In the genomic region with DNA sequence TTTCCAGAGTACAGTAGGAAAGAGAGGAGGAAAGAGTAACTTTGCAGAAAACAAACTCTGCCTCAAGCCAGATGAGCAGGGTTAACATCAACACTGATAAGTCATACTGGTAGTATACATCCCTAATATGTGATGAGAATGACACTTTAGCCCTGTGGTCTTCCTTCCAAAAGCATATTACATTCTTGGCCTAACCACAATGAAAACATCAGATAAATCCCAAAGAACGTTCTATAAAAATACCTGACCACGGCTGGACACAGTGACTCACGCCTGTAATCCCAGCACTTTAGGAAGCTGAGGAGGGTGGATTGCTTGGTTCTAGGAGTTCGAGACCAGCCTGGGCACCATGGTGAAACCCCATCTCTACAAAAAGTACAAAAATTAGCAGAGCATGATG, we compare ENCODE assay signal across 9 cellular contexts. TPM values are rescaled to one million over a fixed set of nuclear protein-coding genes. Genes with fewer than 3 reads are reported as not detected.
DNase-seq lines count a peak whose midpoint lies in the region; ATAC-seq, FAIRE-seq and TF ChIP-seq lines count a peak whose summit lies in the region.
"Had no signal": no experiment of that assay in that cellular context is flagged by ENCODE, and none has a peak within 500 bp of the region (broad histone marks: within the 10 kb centered on the region; RNA-seq: fewer than 3 reads in every experiment).

No MANE protein-coding gene starts in this region.

- in situ Hi-C loops in astrocyte of the spinal cord (cut with HindIII; ENCODE audit: low sequenced_read_pairs), result no loop called here

- TF ChIP-seq CTCF in AG09319 (IDR thresholded peaks at IDR 0.05; ENCODE audit: low read depth, low read length) (no peak), astrocyte of the spinal cord (IDR thresholded peaks at IDR 0.05; ENCODE audit: low read depth, low read length) (no peak)

- ATAC-seq in GM21423 (IDR thresholded peaks at IDR 0.05; ENCODE audit: unreplicated experiment) (no peak), left colon (no peak)

- FAIRE-seq in HTR-8/SVneo (lab: Jason Lieb, UNC), result peak; percentile 78

- DNase-seq in AG09319 (ENCODE audit: extremely low read depth, low read depth) (peak; percentile 58), HTR-8/SVneo (ENCODE audit: insufficient read length, low spot score) (peak; percentile 84), astrocyte of the spinal cord (ENCODE audit: low read depth, low spot score) (peak; percentile 93), kidney tubule cell (ENCODE audit: low spot score) (peak; percentile 88), NOMO-1 treated with dmso at 0.1 percent for 144 hours (lab: John Stamatoyannopoulos, UW; ENCODE audit: unreplicated experiment) (no peak), left colon (no peak), NCI-H345 (lab: John Stamatoyannopoulos, UW) (no peak)
- DNase-seq: DMS 273 treated with DMSO at 0.1 percent for 48 hours had no signal

- H3K4me3 ChIP-seq in astrocyte of the spinal cord (ENCODE audit: low read depth, low read length), result no peak overlapping the region

- intact Hi-C loops in left colon (cut with DNase I, micrococcal nuclease), result no loop called here

RNA-seq across cellular contexts. Expression of a gene that starts 4.8 kb away (rescaled TPM):
- total RNA-seq in left colon, result 10 to 100 TPM; 34.4 to 35.7 TPM

Comparison
In these comparisons a context has a peak if more than half of its experiments do, and no peak if none do; other contexts are left out.
1. DNase-seq: peak in AG09319 (single experiment), HTR-8/SVneo (single experiment), astrocyte of the spinal cord (single experiment) and kidney tubule cell (single experiment); none in NOMO-1 treated with dmso at 0.1 percent for 144 hours (single experiment), left colon (0 of 2) and NCI-H345 (single experiment).